Comparison of ENCODE assay signal across 10 cellular contexts in genomic region chr1:173122344-173122880, GRCh38.
DNase-seq lines count a peak whose midpoint lies in the region; ATAC-seq and TF ChIP-seq lines count a peak whose summit lies in the region.
"Had no signal": no experiment of that assay in that cellular context is flagged by ENCODE, and none has a peak within 500 bp of the region (broad histone marks: within the 10 kb centered on the region; RNA-seq: fewer than 3 reads in every experiment).

No MANE protein-coding gene starts in this region.

- intact Hi-C loops in left ventricle myocardium superior (cut with micrococcal nuclease), result no loop called here

- H3K27ac Mint-ChIP-seq in WTC11 (peak overlapping the region; percentile 88), T-cell (no peak overlapping the region)

- TF ChIP-seq CTCF in WTC11 (IDR thresholded peaks at IDR 0.05), result no peak

- H3K4me1 Mint-ChIP-seq in WTC11, result peaks cover 35% of the 10 kb centered on the region
- H3K4me1 Mint-ChIP-seq in T-cell, result peaks cover 9 to 11% (median 11%) of the 10 kb centered on the region in 3 donors
- H3K4me1 Mint-ChIP-seq in activated T-cell treated with anti-CD3 and anti-CD28 coated beads, Interleukin-2, amount 50 U/mL, for 4 hours (ENCODE audit: low read depth), result peaks cover 7% of the 10 kb centered on the region

- DNase-seq in WTC11 (ENCODE audit: low spot score) (no peak), left ventricle myocardium superior (no peak), skeletal muscle cell (ENCODE audit: low read depth) (no peak), GM19238 (ENCODE audit: insufficient read length, low spot score) (no peak), T-cell (no peak)
- no peak for DNase-seq in activated T-cell treated with anti-CD3 and anti-CD28 coated beads, Interleukin-2, amount 50 U/mL, for 4 hours
- DNase-seq: NCI-H1092 treated with DMSO at 0.1 percent for 48 hours had no signal

- H3K27me3 Mint-ChIP-seq in WTC11 (ENCODE audit: low read depth) (no peaks in the 10 kb centered on the region; the same call in 1 of the 2 replicates), T-cell (no peaks in the 10 kb centered on the region)
- no peaks in the 10 kb centered on the region for H3K27me3 Mint-ChIP-seq in activated T-cell treated with anti-CD3 and anti-CD28 coated beads, Interleukin-2, amount 50 U/mL, for 4 hours (ENCODE audit: low read depth)

- peak; percentile 5 for ATAC-seq in GM18868 (IDR thresholded peaks at IDR 0.05; ENCODE audit: unreplicated experiment)
- ATAC-seq in WTC11, result no peak
- ATAC-seq in left ventricle myocardium superior, result peak; percentile 45
- ATAC-seq in HG02588 (IDR thresholded peaks at IDR 0.05; ENCODE audit: unreplicated experiment), result no peak
- ATAC-seq in T-cell (replicated peaks in 1 of 4), result no peak
- ATAC-seq in activated T-cell treated with anti-CD3 and anti-CD28 coated beads, Interleukin-2, amount 50 U/mL, for 4 hours, result no peak
- ATAC-seq: HCT116 had no signal

- CTCF ChIA-PET in WTC11 (lab: Charles Lee), result interaction anchor here (1.3 to 1.7 kb wide), 2 partner anchors 80 to 296 kb away, joined by 4 to 6 read pairs; no protein-coding TSS in a partner anchor
- CTCF ChIA-PET in T-cell (lab: Charles Lee), result interaction anchor here in 1 of 2 donors (1.1 kb wide), 1 partner anchor 299 kb away, joined by 3 read pairs; no protein-coding TSS in a partner anchor

- H3K4me3 ChIP-seq in skeletal muscle cell (ENCODE audit: low read depth, low read length), result peak overlapping the region; percentile 25

- H3K36me3 Mint-ChIP-seq in WTC11, result no peaks in the 10 kb centered on the region
- H3K36me3 Mint-ChIP-seq in T-cell, result no peaks in the 10 kb centered on the region
- H3K36me3 Mint-ChIP-seq in activated T-cell treated with anti-CD3 and anti-CD28 coated beads, Interleukin-2, amount 50 U/mL, for 4 hours (ENCODE audit: insufficient read depth), result no peaks in the 10 kb centered on the region

- POLR2A ChIA-PET in WTC11 (lab: Charles Lee) (no interaction called here), T-cell (lab: Charles Lee) (interaction anchor here in 1 of 2 donors (0.7 kb wide), 1 partner anchor 1028 kb away, joined by 3 read pairs; no protein-coding TSS in a partner anchor)

- H3K4me3 Mint-ChIP-seq in WTC11 (no peak overlapping the region), T-cell (peak overlapping the region in 1 of 3 donors; percentile 34)
- no peak overlapping the region for H3K4me3 Mint-ChIP-seq in activated T-cell treated with anti-CD3 and anti-CD28 coated beads, Interleukin-2, amount 50 U/mL, for 4 hours

- H3K9me3 Mint-ChIP-seq in WTC11 (no peaks in the 10 kb centered on the region), T-cell (no peaks in the 10 kb centered on the region)
- no peaks in the 10 kb centered on the region for H3K9me3 Mint-ChIP-seq in activated T-cell treated with anti-CD3 and anti-CD28 coated beads, Interleukin-2, amount 50 U/mL, for 4 hours

TF ChIP-seq in WTC11, 78 proteins besides CTCF, POLR2A, EP300 and RAD21:
- TF ChIP-seq ZNF532 (CRISPR knock-in tag; IDR thresholded peaks at IDR 0.05; ENCODE audit: borderline replicate concordance) (no peak), RORB (CRISPR knock-in tag; IDR thresholded peaks at IDR 0.05) (no peak), TEAD1 (CRISPR knock-in tag; IDR thresholded peaks at IDR 0.05) (no peak), CREB1 (CRISPR knock-in tag; IDR thresholded peaks at IDR 0.05) (no peak), FOXK1 (CRISPR knock-in tag; IDR thresholded peaks at IDR 0.05) (no peak), HMGXB4 (CRISPR knock-in tag; IDR thresholded peaks at IDR 0.05) (no peak), CREM (CRISPR knock-in tag; IDR thresholded peaks at IDR 0.05) (no peak), FOXJ3 (CRISPR knock-in tag; IDR thresholded peaks at IDR 0.05; ENCODE audit: borderline replicate concordance) (no peak), SMAD3 (CRISPR knock-in tag; IDR thresholded peaks at IDR 0.05; ENCODE audit: borderline replicate concordance) (no peak), ZNF263 (CRISPR knock-in tag; IDR thresholded peaks at IDR 0.05; ENCODE audit: low read depth) (no peak), ATF1 (CRISPR knock-in tag; IDR thresholded peaks at IDR 0.05) (no peak), SMAD4 (CRISPR knock-in tag; IDR thresholded peaks at IDR 0.05) (no peak), E2F5 (CRISPR knock-in tag; IDR thresholded peaks at IDR 0.05) (no peak), ZNF423 (CRISPR knock-in tag; IDR thresholded peaks at IDR 0.05) (no peak), RELA (CRISPR knock-in tag; IDR thresholded peaks at IDR 0.05; ENCODE audit: borderline replicate concordance) (no peak)

Comparison
In these comparisons a context has a peak if more than half of its experiments do, and no peak if none do; other contexts are left out.
1. ATAC-seq: peak in GM18868 (single experiment) and left ventricle myocardium superior (single experiment); none in WTC11 (single experiment), HG02588 (single experiment), T-cell (0 of 4) and activated T-cell treated with anti-CD3 and anti-CD28 coated beads, Interleukin-2, amount 50 U/mL, for 4 hours (0 of 2).